Comparison of ENCODE assay signal across 10 cellular contexts in genomic region chr10:26738354-26738753, GRCh38. TPM values are rescaled to one million over a fixed set of nuclear protein-coding genes. Genes with fewer than 3 reads are reported as not detected.
A peak's percentile ranks its signal among the peaks of the same experiment; 100 is the strongest.
DNase-seq lines count a peak whose midpoint lies in the region; ATAC-seq and TF ChIP-seq lines count a peak whose summit lies in the region.
"Had no signal": no experiment of that assay in that cellular context is flagged by ENCODE, and none has a peak within 500 bp of the region (broad histone marks: within the 10 kb centered on the region; RNA-seq: fewer than 3 reads in every experiment).

No MANE protein-coding gene starts in this region.

- H3K14ac ChIP-seq in H9 (ENCODE audit: insufficient read depth, low read length) = no peak overlapping the region

- H3K4me3 Mint-ChIP-seq in activated T-cell treated with anti-CD3 and anti-CD28 coated beads, Interleukin-2, amount 50 U/mL, for 72 hours = peak overlapping the region; percentile 12 to 81
- H3K4me3 Mint-ChIP-seq in activated B cell treated with CpG ODN at 0.5 μM for 24 hours = peak overlapping the region; percentile 63
- no peak overlapping the region for H3K4me3 Mint-ChIP-seq in H9

- no peak overlapping the region for H2BK15ac ChIP-seq in H9 (ENCODE audit: low read depth, low read length)

- H3K27ac ChIP-seq in epithelial cell of prostate = peak overlapping the region; percentile 91
- peak overlapping the region in 14 of 21 experiments; percentile 9 to 88 (median 61) for H3K27ac ChIP-seq in skin epidermis
- H3K27ac ChIP-seq in H9 (ENCODE audit: insufficient read length, low read depth, low read length) = no peak overlapping the region

- H3K4me1 ChIP-seq in H9 (ENCODE audit: insufficient read depth, low read length) (no peaks in the 10 kb centered on the region), BE2C (no peaks in the 10 kb centered on the region)

- H3K23me2 ChIP-seq in H9 (ENCODE audit: insufficient read length, low read depth, low read length, poor library complexity, severe bottlenecking) = no peaks in the 10 kb centered on the region

- no peak overlapping the region for H4K8ac ChIP-seq in H9 (replicated peaks; ENCODE audit: insufficient read length, low read depth, low read length)

- no peak for DNase-seq in activated T-cell treated with anti-CD3 and anti-CD28 coated beads, Interleukin-2, amount 50 U/mL, for 72 hours
- DNase-seq in activated T-cell treated with anti-CD3 and anti-CD28 coated beads, Interleukin-2, amount 50 U/mL, for 1 hour = no peak
- DNase-seq in activated B cell treated with CpG ODN at 0.5 μM for 24 hours (no peak), epithelial cell of prostate (ENCODE audit: low read depth, low spot score) (peak; percentile 96), H9 (no peak), BE2C (no peak), COLO829 (ENCODE audit: low spot score) (no peak)
- DNase-seq: NCI-H187; stimulated activated naive CD4-positive, alpha-beta T cell had no signal

- WGBS in H9 (ENCODE audit: extremely low coverage, insufficient read length, low lambda C conversion rate) = no CpG with 5 or more reads among the region's 2 CpGs

- no peak overlapping the region for H3T11ph ChIP-seq in H9 (ENCODE audit: low read length)

- H3K56ac ChIP-seq in H9 (ENCODE audit: insufficient read length, low read depth, low read length) = no peak overlapping the region

- H3K79me2 ChIP-seq in H9 (ENCODE audit: insufficient read depth, low read length) = no peaks in the 10 kb centered on the region

- CTCF ChIA-PET in activated B cell treated with CpG ODN at 0.5 μM for 24 hours (lab: Charles Lee) = interaction anchor here (1.1 kb wide), 1 partner anchor 123 kb away, joined by 4 read pairs; no protein-coding TSS in a partner anchor

- no peak overlapping the region for H2BK120ac ChIP-seq in H9 (ENCODE audit: low read depth, low read length, poor library complexity, severe bottlenecking)

- no peak overlapping the region for H2BK12ac ChIP-seq in H9 (ENCODE audit: insufficient read length, low read depth, low read length)

- no peak overlapping the region for H2AFZ ChIP-seq in H9 (ENCODE audit: low read length)

- no peaks in the 10 kb centered on the region for H3K9me3 Mint-ChIP-seq in activated T-cell treated with anti-CD3 and anti-CD28 coated beads, Interleukin-2, amount 50 U/mL, for 72 hours
- H3K9me3 Mint-ChIP-seq in activated B cell treated with CpG ODN at 0.5 μM for 24 hours (no peaks in the 10 kb centered on the region), H9 (no peaks in the 10 kb centered on the region)

- H3K27me3 Mint-ChIP-seq in activated T-cell treated with anti-CD3 and anti-CD28 coated beads, Interleukin-2, amount 50 U/mL, for 72 hours (ENCODE audit: low read depth) = no peaks in the 10 kb centered on the region
- H3K27me3 Mint-ChIP-seq in activated B cell treated with CpG ODN at 0.5 μM for 24 hours (no peaks in the 10 kb centered on the region), H9 (ENCODE audit: low read depth) (no peaks in the 10 kb centered on the region)

- no peak overlapping the region for H3K23ac ChIP-seq in H9 (ENCODE audit: insufficient read length, low read depth, low read length)

- ATAC-seq in activated T-cell treated with anti-CD3 and anti-CD28 coated beads, Interleukin-2, amount 50 U/mL, for 72 hours (replicated peaks in 1 of 2) = peak; percentile 3 to 10
- ATAC-seq in activated B cell treated with CpG ODN at 0.5 μM for 24 hours (ENCODE audit: low read depth) = no peak

- H3K79me1 ChIP-seq in H9 (ENCODE audit: insufficient read depth, low read depth, low read length, poor library complexity, severe bottlenecking) = no peaks in the 10 kb centered on the region

- no peaks in the 10 kb centered on the region for H4K20me1 ChIP-seq in H9 (ENCODE audit: control insufficient read depth, insufficient read depth, insufficient read length)

- H4K5ac ChIP-seq in H9 (ENCODE audit: insufficient read length, low read depth, low read length) = no peak overlapping the region

- TF ChIP-seq CTCF in activated B cell treated with CpG ODN at 0.5 μM for 24 hours (IDR thresholded peaks at IDR 0.05) (no peak), H9 (conservative IDR thresholded peaks at IDR 0.05) (no peak), BE2C (IDR thresholded peaks at IDR 0.05; ENCODE audit: low read depth, low read length) (no peak)

- peaks cover 77% of the 10 kb centered on the region for H3K36me3 ChIP-seq in BE2C

- H3K4me3 ChIP-seq in skin epidermis (no peak overlapping the region), BE2C (ENCODE audit: low read depth, low read length) (no peak overlapping the region)

- H3K27me3 ChIP-seq in H9 (ENCODE audit: insufficient read depth, low read length) (no peaks in the 10 kb centered on the region), BE2C (no peaks in the 10 kb centered on the region)

- no peak overlapping the region for H3K4ac ChIP-seq in H9 (ENCODE audit: low read depth, low read length)

- peaks cover 68% of the 10 kb centered on the region for H3K4me1 Mint-ChIP-seq in activated T-cell treated with anti-CD3 and anti-CD28 coated beads, Interleukin-2, amount 50 U/mL, for 72 hours (ENCODE audit: low read depth)
- peaks cover 73% of the 10 kb centered on the region for H3K4me1 Mint-ChIP-seq in activated B cell treated with CpG ODN at 0.5 μM for 24 hours
- H3K4me1 Mint-ChIP-seq in H9 = peaks cover 18 to 23% of the 10 kb centered on the region in 2 experiments

- no peak overlapping the region for H3K18ac ChIP-seq in H9 (ENCODE audit: insufficient read length, low read depth, low read length)

- POLR2A ChIA-PET in activated B cell treated with CpG ODN at 0.5 μM for 24 hours (lab: Charles Lee) = interaction anchor here (1.1 to 6.2 kb wide), 5 partner anchors 12 to 416 kb away, joined by 3 to 33 read pairs (median 7); partner anchors contain the start of genes ABI1 and YME1L1

- intact Hi-C loops in activated B cell treated with CpG ODN at 0.5 μM for 24 hours (cut with micrococcal nuclease) = loop anchor here (2.0 to 5.0 kb wide), 6 partner anchors 14 to 1596 kb away; partner anchors contain the start of genes ANKRD26 and APBB1IP

- H3K36me3 Mint-ChIP-seq in activated T-cell treated with anti-CD3 and anti-CD28 coated beads, Interleukin-2, amount 50 U/mL, for 72 hours (ENCODE audit: insufficient read depth in 2 of 2) = peaks cover 14 to 44% of the 10 kb centered on the region in 2 donors
- H3K36me3 Mint-ChIP-seq in activated B cell treated with CpG ODN at 0.5 μM for 24 hours (ENCODE audit: low read depth) = peaks cover 54% of the 10 kb centered on the region
- peaks cover 27 to 81% (median 53%) of the 10 kb centered on the region in 3 experiments; a peak in 6 of 7 replicates for H3K36me3 Mint-ChIP-seq in H9 (ENCODE audit: insufficient read depth in 1 of 3, low read depth in 3 of 3)

- H4K91ac ChIP-seq in H9 (ENCODE audit: insufficient read length, low read depth, low read length) = no peak overlapping the region

- no peaks in the 10 kb centered on the region for H3K9me3 ChIP-seq in H9 (ENCODE audit: control insufficient read depth, low read depth, low read length)
- H3K9me3 ChIP-seq in BE2C = no peaks in the 10 kb centered on the region

- no peak overlapping the region for H2BK20ac ChIP-seq in H9 (ENCODE audit: low read depth, low read length, poor library complexity, severe bottlenecking)

- no peak overlapping the region for H2AK5ac ChIP-seq in H9 (ENCODE audit: insufficient read length, low read length)

- H2BK5ac ChIP-seq in H9 (ENCODE audit: insufficient read length, low read length) = no peak overlapping the region

- H3K27ac Mint-ChIP-seq in activated T-cell treated with anti-CD3 and anti-CD28 coated beads, Interleukin-2, amount 50 U/mL, for 72 hours = peak overlapping the region; percentile 98
- H3K27ac Mint-ChIP-seq in activated B cell treated with CpG ODN at 0.5 μM for 24 hours = peak overlapping the region; percentile 95
- peak overlapping the region in 1 of 3 experiments; percentile 20; a peak in 1 of 7 replicates for H3K27ac Mint-ChIP-seq in H9

- H3K4me2 ChIP-seq in H9 (ENCODE audit: insufficient read depth, insufficient read length, low read length) = no peak overlapping the region

- H3K9ac ChIP-seq in H9 (ENCODE audit: extremely low read depth, insufficient read length, low read length) = no peak overlapping the region

RNA-seq across cellular contexts. Expression of gene PDSS1, which starts 40.9 kb away (rescaled TPM):
- 10 to 100 TPM in 1 of 2 donors, 1 to 10 TPM in 1; 8.8 to 12.2 TPM for total RNA-seq in activated T-cell treated with anti-CD3 and anti-CD28 coated beads, Interleukin-2, amount 50 U/mL, for 72 hours
- total RNA-seq in activated B cell treated with CpG ODN at 0.5 μM for 24 hours (8.7 and 9.0 TPM in 2 replicates), H9 (2021) (18.4 and 19.7 TPM in 2 replicates)
- 12.2 TPM for polyA plus RNA-seq in BE2C (2012; ENCODE audit: insufficient read depth, insufficient read length, low read depth)

Comparison
In these comparisons a context has a peak if more than half of its experiments do, and no peak if none do; other contexts are left out.
1. H3K4me3 Mint-ChIP-seq: peak in activated T-cell treated with anti-CD3 and anti-CD28 coated beads, Interleukin-2, amount 50 U/mL, for 72 hours (2 of 2) and activated B cell treated with CpG ODN at 0.5 μM for 24 hours (single experiment); none in H9 (0 of 2).